24 cellular contexts compared by ENCODE assay signal in the genomic region with DNA sequence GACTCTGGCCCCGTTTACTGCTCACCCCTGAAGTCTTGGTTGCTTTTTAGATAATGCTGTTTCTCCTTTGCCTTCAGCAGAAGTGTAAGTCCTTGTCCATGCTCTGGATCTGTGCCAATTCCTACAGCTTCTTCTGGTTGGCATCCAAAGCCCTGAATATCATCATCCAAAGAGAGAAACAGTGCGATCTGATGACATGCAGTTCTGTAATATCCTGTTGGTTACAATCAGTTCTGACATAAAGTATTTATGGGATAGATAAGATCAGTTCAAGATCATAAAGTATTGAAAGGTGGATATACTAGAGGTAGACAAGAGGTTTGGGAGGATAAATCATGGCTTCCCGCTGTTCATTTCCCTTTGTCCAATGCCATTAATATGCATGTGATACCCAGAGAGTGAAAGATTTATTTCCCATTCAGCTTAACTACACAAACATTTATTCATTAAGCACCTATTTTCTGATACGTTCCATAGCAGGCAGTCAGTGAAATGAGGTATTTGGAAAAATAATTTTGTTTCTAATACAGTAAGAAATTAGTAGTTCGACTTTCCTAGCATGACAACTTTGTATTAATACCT. TPM values are rescaled to one million over a fixed set of nuclear protein-coding genes. Genes with fewer than 3 reads are reported as not detected.
A peak's percentile ranks its signal among the peaks of the same experiment; 100 is the strongest.
DNase-seq lines count a peak whose midpoint lies in the region; ATAC-seq, FAIRE-seq and TF ChIP-seq lines count a peak whose summit lies in the region.
"Had no signal": no experiment of that assay in that cellular context is flagged by ENCODE, and none has a peak within 500 bp of the region (broad histone marks: within the 10 kb centered on the region; RNA-seq: fewer than 3 reads in every experiment).

No MANE protein-coding gene starts in this region.

- POLR2A ChIA-PET in MCF 10A (lab: Yijun Ruan, JAX) (interaction anchor here (0.7 kb wide), 1 partner anchor 9 kb away, joined by 4 read pairs; no protein-coding TSS in a partner anchor), endothelial cell of umbilical vein (lab: Charles Lee) (no interaction called here)

- BruUV-seq in MCF 10A (replicated peaks; lab: Mats Ljungman, UMichigan) (no TSS peak), endothelial cell of umbilical vein (replicated peaks; lab: Mats Ljungman, UMichigan) (no TSS peak)

- no peak for ATAC-seq in GM19395 (IDR thresholded peaks at IDR 0.05; ENCODE audit: unreplicated experiment)
- ATAC-seq: A549, GM12878 had no signal

- CTCF ChIA-PET in MCF 10A (lab: Yijun Ruan, JAX) (interaction anchor here (0.7 kb wide), 1 partner anchor 388 kb away, joined by 6 read pairs; no protein-coding TSS in a partner anchor), endothelial cell of umbilical vein (lab: Charles Lee) (no interaction called here)

- intact Hi-C loops in MCF 10A (cut with micrococcal nuclease): no loop called here
- intact Hi-C loops in breast epithelium (cut with DNase I; ENCODE audit: low total_unique reads): loop anchor here (5.0 kb wide), 1 partner anchor 492 kb away; no protein-coding TSS in a partner anchor
- intact Hi-C loops in endothelial cell of umbilical vein (cut with micrococcal nuclease): no loop called here

- H3K4me1 ChIP-seq in breast epithelium: no peaks in the 10 kb centered on the region
- no peaks in the 10 kb centered on the region for H3K4me1 ChIP-seq in endothelial cell of umbilical vein (ENCODE audit: control insufficient read depth, extremely low read depth, insufficient read depth, low read length)
- H3K4me1 ChIP-seq: A549, SJCRH30 had no signal

- no peak for TF ChIP-seq POLR2A in breast epithelium (IDR thresholded peaks at IDR 0.05)
- no peak for TF ChIP-seq POLR2A in endothelial cell of umbilical vein (IDR thresholded peaks at IDR 0.05; ENCODE audit: low read depth, low read length)

- no peak overlapping the region for H3K27ac ChIP-seq in breast epithelium
- H3K27ac ChIP-seq in endothelial cell of umbilical vein (ENCODE audit: insufficient read depth, low read depth, low read length): no peak overlapping the region
- H3K27ac ChIP-seq: A549, HL-60, SJCRH30 had no signal

- no peaks in the 10 kb centered on the region for H3K79me2 ChIP-seq in endothelial cell of umbilical vein (ENCODE audit: control insufficient read depth, insufficient read depth, low read length)

- no peak overlapping the region for H3K4me3 Mint-ChIP-seq in MCF 10A (ENCODE audit: unreplicated experiment)
- H3K4me3 Mint-ChIP-seq: H9 had no signal

- DNase-seq in MCF 10A (ENCODE audit: unreplicated experiment) (peak; percentile 11), breast epithelium (ENCODE audit: low spot score in 2 of 2) (no peak), NCI-H69 (lab: John Stamatoyannopoulos, UW) (peak; percentile 51), endothelial cell of umbilical vein (ENCODE audit: low read depth, low spot score) (no peak), NCI-H2029 treated with DMSO at 0.1 percent for 48 hours (lab: John Stamatoyannopoulos, UW) (no peak)
- DNase-seq in stimulated activated naive CD4-positive, alpha-beta T cell (lab: John Stamatoyannopoulos, UW): no peak
- DNase-seq: BE2C, H9, KG1, NCI-H187, NCI-H2107, NCI-H2227 treated with DMSO at 0.1 percent for 48 hours, NCI-H510A, NCI-H774, SJCRH30 had no signal

- no peak overlapping the region for H3K4me2 ChIP-seq in endothelial cell of umbilical vein (ENCODE audit: insufficient read depth, low read length)
- H3K4me2 ChIP-seq: A549 had no signal

- no peaks in the 10 kb centered on the region for H3K4me1 Mint-ChIP-seq in MCF 10A (ENCODE audit: insufficient read depth, unreplicated experiment)

- no peak overlapping the region for H3K27ac Mint-ChIP-seq in MCF 10A (ENCODE audit: low read depth, unreplicated experiment)
- H3K27ac Mint-ChIP-seq: H9 had no signal

- H3K36me3 Mint-ChIP-seq in MCF 10A (ENCODE audit: insufficient read depth, unreplicated experiment): no peaks in the 10 kb centered on the region

- no peak overlapping the region for H2AFZ ChIP-seq in endothelial cell of umbilical vein (ENCODE audit: low read depth, low read length)

- FAIRE-seq in endothelial cell of umbilical vein (lab: Jason Lieb, UNC): peak; percentile 35
- FAIRE-seq: A549, D721Med, GM12878, RCC 7860 had no signal

- dilution Hi-C loops in endothelial cell of umbilical vein (cut with MboI; ENCODE audit: extremely low pct_ligation_motif_present, low sequenced_read_pairs): no loop called here

- no peaks in the 10 kb centered on the region for H3K9me3 ChIP-seq in breast epithelium
- H3K9me3 ChIP-seq in endothelial cell of umbilical vein (replicated peaks; ENCODE audit: control insufficient read depth, insufficient read depth, low read length): no peaks in the 10 kb centered on the region
- H3K9me3 ChIP-seq: A549, BE2C, SJCRH30 had no signal

- H3K27me3 Mint-ChIP-seq in MCF 10A (ENCODE audit: insufficient read depth, unreplicated experiment): no peaks in the 10 kb centered on the region

- no peaks in the 10 kb centered on the region for H3K9me3 Mint-ChIP-seq in MCF 10A (ENCODE audit: unreplicated experiment)
- H3K9me3 Mint-ChIP-seq: H9 had no signal

- no peaks in the 10 kb centered on the region for H3K9me1 ChIP-seq in endothelial cell of umbilical vein (replicated peaks; ENCODE audit: control insufficient read depth, extremely low read depth, insufficient read depth, low read length)

- no peak overlapping the region for H3K9ac ChIP-seq in endothelial cell of umbilical vein (replicated peaks; ENCODE audit: extremely low read depth, insufficient read depth, low read length)

- no peak overlapping the region for H3K4me3 ChIP-seq in breast epithelium
- no peak overlapping the region for H3K4me3 ChIP-seq in endothelial cell of umbilical vein (replicated peaks in 1 of 3; ENCODE audit: insufficient read depth in 1 of 3, low read depth in 1 of 3, low read length in 3 of 3)
- H3K4me3 ChIP-seq: A549, GM12878, SJCRH30 had no signal

- H4K20me1 ChIP-seq in endothelial cell of umbilical vein (replicated peaks; ENCODE audit: control insufficient read depth, extremely low read depth, insufficient read depth, low read length): no peaks in the 10 kb centered on the region

- H3K27me3 ChIP-seq in breast epithelium: no peaks in the 10 kb centered on the region
- H3K27me3 ChIP-seq in endothelial cell of umbilical vein (ENCODE audit: control insufficient read depth in 2 of 2, insufficient read depth in 2 of 2, low read length in 2 of 2): peaks cover 0 to 13% of the 10 kb centered on the region in 2 experiments
- H3K27me3 ChIP-seq: BE2C had no signal

- TF ChIP-seq CTCF in MCF 10A (IDR thresholded peaks at IDR 0.05; ENCODE audit: unreplicated experiment) (no peak), breast epithelium (IDR thresholded peaks at IDR 0.05) (no peak), endothelial cell of umbilical vein (IDR thresholded peaks at IDR 0.05; ENCODE audit: extremely low read depth in 1 of 2, insufficient read depth in 1 of 2, low read depth in 1 of 2, low read length in 2 of 2) (no peak)

- H3K36me3 ChIP-seq in breast epithelium (no peaks in the 10 kb centered on the region), endothelial cell of umbilical vein (ENCODE audit: control insufficient read depth in 2 of 2, extremely low read depth in 1 of 2, insufficient read depth in 2 of 2, low read length in 2 of 2) (no peaks in the 10 kb centered on the region)
- H3K36me3 ChIP-seq: BE2C, SJCRH30 had no signal

TF ChIP-seq in endothelial cell of umbilical vein, 7 proteins besides CTCF, POLR2A, EP300 and RAD21:
- TF ChIP-seq JUN (IDR thresholded peaks at IDR 0.05; ENCODE audit: borderline replicate concordance, insufficient read depth, insufficient read length, low read depth) (no peak), GATA2 (IDR thresholded peaks at IDR 0.05; ENCODE audit: insufficient read depth, insufficient read length, low read depth, low read length) (no peak), POLR2AphosphoS5 (IDR thresholded peaks at IDR 0.05; ENCODE audit: insufficient read depth, low read depth, low read length) (no peak), MAX (IDR thresholded peaks at IDR 0.05; ENCODE audit: insufficient read depth, insufficient read length) (no peak), EZH2 (IDR thresholded peaks at IDR 0.05; ENCODE audit: borderline replicate concordance, low read depth, low read length, severe bottlenecking) (no peak), FOS (IDR thresholded peaks at IDR 0.05; ENCODE audit: borderline replicate concordance, insufficient read depth, low read length) (no peak), MYC (IDR thresholded peaks at IDR 0.05; ENCODE audit: low read depth, low read length) (no peak)

RNA-seq across cellular contexts. Expression of gene TMEM150C, which starts 53.2 kb away (rescaled TPM):
- total RNA-seq in MCF 10A (2022) (0.10 TPM in 1 of 2 replicates, not detected in the other), breast epithelium (10 to 100 TPM; 38.3 to 52.1 (median 46.7) TPM), endothelial cell of umbilical vein (6.5 and 6.6 TPM in 2 replicates)
- 3.8 and 4.1 TPM in 2 replicates for polyA plus RNA-seq in endothelial cell of umbilical vein
- polyA plus RNA-seq in endothelial cell of umbilical vein (2011; cell fraction: cytosol; rRNA removed): 3.6 and 4.8 TPM in 2 replicates
- polyA plus RNA-seq in endothelial cell of umbilical vein (2011; cell fraction: nucleus; rRNA removed): 2.7 and 3.0 TPM in 2 replicates
- polyA plus RNA-seq in endothelial cell of umbilical vein (2012): 4.1 TPM in 2 replicates
- polyA minus RNA-seq in endothelial cell of umbilical vein: 8.5 and 8.9 TPM in 2 replicates
- polyA minus RNA-seq in endothelial cell of umbilical vein (2011; cell fraction: cytosol; rRNA and poly(A)+ RNA removed): not detected
- 2.1 and 3.4 TPM in 2 replicates for polyA minus RNA-seq in endothelial cell of umbilical vein (2011; cell fraction: nucleus; rRNA and poly(A)+ RNA removed)
- total RNA-seq: HT-29; OCI-LY7; T-helper 1 cell treated with Interleukin-12 subunit alpha and Interleukin-12 subunit beta and Interleukin-4 antibody, amounts not matched to agents 30 ng/mL and 1 ng/mL, for 36 hours had no signal

Comparison
In these comparisons a context has a peak if more than half of its experiments do, and no peak if none do; other contexts are left out.
1. DNase-seq: peak in MCF 10A (single experiment) and NCI-H69 (single experiment); none in breast epithelium (0 of 2), endothelial cell of umbilical vein (single experiment), stimulated activated naive CD4-positive, alpha-beta T cell (0 of 6) and NCI-H2029 treated with DMSO at 0.1 percent for 48 hours (single experiment).